In the genomic region with DNA sequence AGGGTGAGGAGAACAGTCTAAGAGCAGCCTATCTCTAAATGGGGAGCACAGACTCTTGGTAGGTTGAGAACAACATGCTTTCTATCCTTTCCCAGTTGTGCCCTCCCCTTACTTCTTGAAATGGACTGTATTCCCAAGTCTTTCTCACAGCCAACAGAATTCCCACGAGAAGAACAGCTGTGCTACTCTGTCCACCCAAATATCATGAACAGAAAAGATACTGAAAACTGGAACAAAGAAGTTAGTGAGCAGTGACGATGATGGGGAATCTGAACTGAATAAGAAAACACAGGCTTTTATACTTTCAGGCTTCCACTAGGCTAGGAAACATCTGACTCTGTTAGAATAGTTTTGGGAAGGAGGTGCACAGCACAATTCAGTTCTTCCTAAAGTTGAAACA, we compare ENCODE assay signal across 7 cellular contexts. TPM values are rescaled to one million over a fixed set of nuclear protein-coding genes. Genes with fewer than 3 reads are reported as not detected.
DNase-seq lines count a peak whose midpoint lies in the region; ATAC-seq and TF ChIP-seq lines count a peak whose summit lies in the region.
"Had no signal": no experiment of that assay in that cellular context is flagged by ENCODE, and none has a peak within 500 bp of the region (broad histone marks: within the 10 kb centered on the region; RNA-seq: fewer than 3 reads in every experiment).

No MANE protein-coding gene starts in this region.

- H3K4me3 ChIP-seq in right atrium auricular region: peak overlapping the region in 1 of 2 donors; percentile 16
- no peak overlapping the region for H3K4me3 ChIP-seq in upper lobe of left lung

- H3K27me3 ChIP-seq in right atrium auricular region (no peaks in the 10 kb centered on the region), foreskin keratinocyte (no peaks in the 10 kb centered on the region), upper lobe of left lung (no peaks in the 10 kb centered on the region)

- no peak for TF ChIP-seq EP300 in upper lobe of left lung (IDR thresholded peaks at IDR 0.05)

- intact Hi-C loops in Right ventricle myocardium superior (cut with DNase I): loop anchor here (2.0 to 5.0 kb wide), 2 partner anchors 34 to 75 kb away; a partner anchor contains a TSS

- WGBS in upper lobe of left lung, 2 donors: 43 to 44% methylated on average over 2 of the region's 2 CpGs

- TF ChIP-seq CTCF in right atrium auricular region (IDR thresholded peaks at IDR 0.05) (no peak), foreskin keratinocyte (conservative IDR thresholded peaks at IDR 0.05) (no peak), upper lobe of left lung (IDR thresholded peaks at IDR 0.05) (no peak)

- H3K27ac ChIP-seq in right atrium auricular region (peak overlapping the region; percentile 95 to 96), foreskin keratinocyte (peak overlapping the region; percentile 8), upper lobe of left lung (peak overlapping the region in 3 of 4 donors; percentile 23 to 74 (median 54))

- H3K36me3 ChIP-seq in right atrium auricular region: peaks cover 35% of the 10 kb centered on the region
- peaks cover 0 to 42% (median 15%) of the 10 kb centered on the region in 4 donors for H3K36me3 ChIP-seq in upper lobe of left lung

- H3K9me3 ChIP-seq in right atrium auricular region: no peaks in the 10 kb centered on the region
- no peaks in the 10 kb centered on the region for H3K9me3 ChIP-seq in upper lobe of left lung

- DNase-seq in right atrium auricular region (ENCODE audit: low spot score) (no peak), Right ventricle myocardium superior (no peak), foreskin keratinocyte (no peak), upper lobe of left lung (no peak)
- no peak for DNase-seq in activated CD4-positive, CD25-positive, alpha-beta regulatory T cell (lab: John Stamatoyannopoulos, UW)
- DNase-seq: SIG-M5 had no signal

- TF ChIP-seq POLR2A in upper lobe of left lung (IDR thresholded peaks at IDR 0.05): no peak

- ATAC-seq in Right ventricle myocardium superior (ENCODE audit: poor library complexity): no peak
- no peak for ATAC-seq in foreskin keratinocyte
- no peak for ATAC-seq in upper lobe of left lung (ENCODE audit: low FRiP score in 2 of 2)
- ATAC-seq in GM21390 (IDR thresholded peaks at IDR 0.05; ENCODE audit: unreplicated experiment): no peak

- H3K4me1 ChIP-seq in right atrium auricular region (peaks cover 0 to 81% of the 10 kb centered on the region in 2 donors), foreskin keratinocyte (peaks cover 15% of the 10 kb centered on the region), upper lobe of left lung (peaks cover 58 to 85% (median 75%) of the 10 kb centered on the region in 4 donors)

RNA-seq across cellular contexts. Expression of a gene that starts 3.4 kb away (rescaled TPM):
- total RNA-seq in right atrium auricular region: 100 to 1,000 TPM; 529 to 636 TPM
- total RNA-seq in Right ventricle myocardium superior: 449 TPM
- total RNA-seq in foreskin keratinocyte: 1,105 and 1,204 TPM in 2 replicates
- polyA plus RNA-seq in foreskin keratinocyte: 1,271 and 1,425 TPM in 2 replicates
- total RNA-seq in upper lobe of left lung: 100 to 1,000 TPM; 419 to 868 (median 611) TPM

RNA-seq across cellular contexts. Expression of a gene that starts 30.4 kb away (rescaled TPM):
- total RNA-seq in right atrium auricular region (1 to 10 TPM; 2.2 to 2.6 TPM), Right ventricle myocardium superior (3.6 TPM), foreskin keratinocyte (28.0 and 31.5 TPM in 2 replicates), upper lobe of left lung (10 to 100 TPM in 1 of 6 donors, 1 to 10 TPM in 5; 3.5 to 19.9 (median 8.4) TPM)
- 14.5 and 18.3 TPM in 2 replicates for polyA plus RNA-seq in foreskin keratinocyte

RNA-seq across cellular contexts. Expression of a gene that starts 33.6 kb away (rescaled TPM):
- total RNA-seq in right atrium auricular region (10 to 100 TPM; 69.6 to 71.1 TPM), Right ventricle myocardium superior (132 TPM), foreskin keratinocyte (263 and 298 TPM in 2 replicates), upper lobe of left lung (100 to 1,000 TPM in 3 of 6 donors, 10 to 100 TPM in 3; 41.9 to 156 (median 105) TPM)
- polyA plus RNA-seq in foreskin keratinocyte: 265 and 316 TPM in 2 replicates

RNA-seq across cellular contexts. Expression of a gene that starts 41.4 kb away (rescaled TPM):
- total RNA-seq in right atrium auricular region: 1 to 10 TPM in 1 of 2 donors, under 1 TPM in 1; 0.41 to 4.8 TPM
- total RNA-seq in Right ventricle myocardium superior: 0.51 TPM
- total RNA-seq in foreskin keratinocyte: 0.65 and 1.0 TPM in 2 replicates
- polyA plus RNA-seq in foreskin keratinocyte: 0.62 and 1.7 TPM in 2 replicates
- 100 to 1,000 TPM in 2 of 6 donors, 10 to 100 TPM in 4; 45.2 to 123 (median 73.5) TPM for total RNA-seq in upper lobe of left lung

Comparison
In these comparisons a context has a peak if more than half of its experiments do, and no peak if none do; other contexts are left out.
1. H3K27ac ChIP-seq: peak in every context shown above with its lines; median percentile 96 in right atrium auricular region; 54 in upper lobe of left lung; 8 in foreskin keratinocyte.